In genomic region chr1:226722240-226722900, GRCh38 we compare ENCODE assay signal across 12 cellular contexts. TPM values are rescaled to one million over a fixed set of nuclear protein-coding genes. Genes with fewer than 3 reads are reported as not detected.
DNase-seq lines count a peak whose midpoint lies in the region; ATAC-seq and TF ChIP-seq lines count a peak whose summit lies in the region.
"Had no signal": no experiment of that assay in that cellular context is flagged by ENCODE, and none has a peak within 500 bp of the region (broad histone marks: within the 10 kb centered on the region; RNA-seq: fewer than 3 reads in every experiment).

No MANE protein-coding gene starts in this region.

- no peaks in the 10 kb centered on the region for H3K79me1 ChIP-seq in H9 (ENCODE audit: insufficient read depth, low read depth, low read length, poor library complexity, severe bottlenecking)

- no peak overlapping the region for H2BK120ac ChIP-seq in H9 (ENCODE audit: low read depth, low read length, poor library complexity, severe bottlenecking)

- H3K4ac ChIP-seq in H9 (ENCODE audit: low read depth, low read length): no peak overlapping the region

- H2AK5ac ChIP-seq in H9 (ENCODE audit: insufficient read length, low read length): no peak overlapping the region

- CTCF ChIA-PET in activated CD8-positive, alpha-beta T cell treated with anti-CD3 and anti-CD28 coated beads, Interleukin-2, amount 10 ng/mL, durations not matched to agents 7 days and 5 days (lab: Charles Lee): interaction anchor here (0.9 to 2.6 kb wide), 4 partner anchors 9 to 34 kb away, joined by 5 to 7 read pairs (median 6); no protein-coding TSS in a partner anchor
- CTCF ChIA-PET in HEK293T (lab: Yijun Ruan, JAX): interaction anchor here (0.5 to 1.4 kb wide), 4 partner anchors 11 to 58 kb away, joined by 3 to 5 read pairs (median 4); no protein-coding TSS in a partner anchor

- no peaks in the 10 kb centered on the region for H3K27me3 ChIP-seq in CD4-positive, CD25-positive, alpha-beta regulatory T cell (ENCODE audit: control insufficient read depth, insufficient read depth, low read length)
- H3K27me3 ChIP-seq in H9 (ENCODE audit: insufficient read depth, low read length): no peaks in the 10 kb centered on the region
- no peaks in the 10 kb centered on the region for H3K27me3 ChIP-seq in muscle layer of colon (ENCODE audit: control insufficient read depth in 1 of 2, insufficient read depth in 2 of 2, low read length in 2 of 2)

- H3K4me2 ChIP-seq in H9 (ENCODE audit: insufficient read depth, insufficient read length, low read length): no peak overlapping the region

- H3T11ph ChIP-seq in H9 (ENCODE audit: low read length): no peak overlapping the region

- H3K36me3 ChIP-seq in CD4-positive, CD25-positive, alpha-beta regulatory T cell (ENCODE audit: control insufficient read depth, insufficient read depth, low read length): peaks cover 51% of the 10 kb centered on the region
- peaks cover 35% of the 10 kb centered on the region for H3K36me3 ChIP-seq in muscle layer of colon (ENCODE audit: insufficient read depth, low read length)

- no peaks in the 10 kb centered on the region for H4K20me1 ChIP-seq in H9 (ENCODE audit: control insufficient read depth, insufficient read depth, insufficient read length)

- H3K14ac ChIP-seq in H9 (ENCODE audit: insufficient read depth, low read length): no peak overlapping the region

- POLR2A ChIA-PET in activated CD8-positive, alpha-beta T cell treated with anti-CD3 and anti-CD28 coated beads, Interleukin-2, amount 10 ng/mL, durations not matched to agents 7 days and 5 days (lab: Charles Lee): interaction anchor here (0.9 to 1.5 kb wide), 3 partner anchors 9 to 19 kb away, joined by 3 to 6 read pairs (median 3); no protein-coding TSS in a partner anchor
- POLR2A ChIA-PET in HEK293T (lab: Yijun Ruan, JAX): interaction anchor here (1.1 to 1.9 kb wide), 3 partner anchors 11 to 20 kb away, joined by 3 to 7 read pairs (median 4); no protein-coding TSS in a partner anchor

- H3K56ac ChIP-seq in H9 (ENCODE audit: insufficient read length, low read depth, low read length): no peak overlapping the region

- TF ChIP-seq CTCF in H9 (conservative IDR thresholded peaks at IDR 0.05): no peak

- peaks cover 49% of the 10 kb centered on the region for H3K36me3 Mint-ChIP-seq in CD4-positive, CD25-positive, alpha-beta regulatory T cell
- H3K36me3 Mint-ChIP-seq in H9 (ENCODE audit: insufficient read depth in 1 of 3, low read depth in 3 of 3): no peaks in the 10 kb centered on the region; a peak in 1 of 7 replicates
- peaks cover 72% of the 10 kb centered on the region for H3K36me3 Mint-ChIP-seq in activated CD8-positive, alpha-beta T cell treated with anti-CD3 and anti-CD28 coated beads, Interleukin-2, amount 10 ng/mL, durations not matched to agents 7 days and 5 days (ENCODE audit: low read depth)

- no peaks in the 10 kb centered on the region for H3K9me3 ChIP-seq in CD4-positive, CD25-positive, alpha-beta regulatory T cell (ENCODE audit: control insufficient read depth in 2 of 2, low read length in 2 of 2)
- no peaks in the 10 kb centered on the region for H3K9me3 ChIP-seq in H9 (ENCODE audit: control insufficient read depth, low read depth, low read length)
- H3K9me3 ChIP-seq in muscle layer of colon (ENCODE audit: low read length): no peaks in the 10 kb centered on the region

- H3K9me3 Mint-ChIP-seq in CD4-positive, CD25-positive, alpha-beta regulatory T cell: peaks cover 0 to 2% (median 0%) of the 10 kb centered on the region in 7 donors
- no peaks in the 10 kb centered on the region for H3K9me3 Mint-ChIP-seq in H9
- no peaks in the 10 kb centered on the region for H3K9me3 Mint-ChIP-seq in activated CD8-positive, alpha-beta T cell treated with anti-CD3 and anti-CD28 coated beads, Interleukin-2, amount 10 ng/mL, durations not matched to agents 7 days and 5 days (ENCODE audit: insufficient read depth)
- H3K9me3 Mint-ChIP-seq: neural crest cell had no signal

- no peak overlapping the region for H2BK5ac ChIP-seq in H9 (ENCODE audit: insufficient read length, low read length)

- H2BK20ac ChIP-seq in H9 (ENCODE audit: low read depth, low read length, poor library complexity, severe bottlenecking): no peak overlapping the region

- no peak overlapping the region for H3K18ac ChIP-seq in H9 (ENCODE audit: insufficient read length, low read depth, low read length)

- peaks cover 49 to 95% (median 69%) of the 10 kb centered on the region in 4 donors for H3K4me1 Mint-ChIP-seq in CD4-positive, CD25-positive, alpha-beta regulatory T cell
- peaks cover 43 to 44% of the 10 kb centered on the region in 2 experiments for H3K4me1 Mint-ChIP-seq in H9
- peaks cover 92% of the 10 kb centered on the region for H3K4me1 Mint-ChIP-seq in activated CD8-positive, alpha-beta T cell treated with anti-CD3 and anti-CD28 coated beads, Interleukin-2, amount 10 ng/mL, durations not matched to agents 7 days and 5 days (ENCODE audit: low read depth)

- no CpG with 5 or more reads among the region's 11 CpGs for WGBS in H9 (ENCODE audit: extremely low coverage, insufficient read length, low lambda C conversion rate)

- H2BK12ac ChIP-seq in H9 (ENCODE audit: insufficient read length, low read depth, low read length): no peak overlapping the region

- H3K4me3 ChIP-seq in CD4-positive, CD25-positive, alpha-beta regulatory T cell (ENCODE audit: low read depth, low read length): peak overlapping the region; percentile 92
- no peak overlapping the region for H3K4me3 ChIP-seq in muscle layer of colon (ENCODE audit: low read depth in 1 of 2, low read length in 2 of 2)

- H2BK15ac ChIP-seq in H9 (ENCODE audit: low read depth, low read length): no peak overlapping the region

- no peaks in the 10 kb centered on the region for H3K23me2 ChIP-seq in H9 (ENCODE audit: insufficient read length, low read depth, low read length, poor library complexity, severe bottlenecking)

- no peak overlapping the region for H3K23ac ChIP-seq in H9 (ENCODE audit: insufficient read length, low read depth, low read length)

- peaks cover 4% of the 10 kb centered on the region for H3K27me3 Mint-ChIP-seq in CD4-positive, CD25-positive, alpha-beta regulatory T cell
- no peaks in the 10 kb centered on the region; the same call in none of the 2 replicates for H3K27me3 Mint-ChIP-seq in H9 (ENCODE audit: low read depth)
- no peaks in the 10 kb centered on the region for H3K27me3 Mint-ChIP-seq in activated CD8-positive, alpha-beta T cell treated with anti-CD3 and anti-CD28 coated beads, Interleukin-2, amount 10 ng/mL, durations not matched to agents 7 days and 5 days (ENCODE audit: low read depth)

- H4K8ac ChIP-seq in H9 (replicated peaks; ENCODE audit: insufficient read length, low read depth, low read length): no peak overlapping the region

- no peak overlapping the region for H4K5ac ChIP-seq in H9 (ENCODE audit: insufficient read length, low read depth, low read length)

- no peak overlapping the region for H3K9ac ChIP-seq in H9 (ENCODE audit: extremely low read depth, insufficient read length, low read length)
- H3K9ac ChIP-seq in muscle layer of colon (ENCODE audit: low read length): no peak overlapping the region

- no peaks in the 10 kb centered on the region for H3K79me2 ChIP-seq in H9 (ENCODE audit: insufficient read depth, low read length)

- peaks cover 92% of the 10 kb centered on the region for H3K4me1 ChIP-seq in CD4-positive, CD25-positive, alpha-beta regulatory T cell (ENCODE audit: control insufficient read depth, insufficient read depth, low read length, poor library complexity, severe bottlenecking)
- H3K4me1 ChIP-seq in H9 (ENCODE audit: insufficient read depth, low read length) (peaks cover 24% of the 10 kb centered on the region; the same call in 1 of the 2 replicates), muscle layer of colon (ENCODE audit: insufficient read depth, low read length) (peaks cover 65% of the 10 kb centered on the region)

- peak overlapping the region; percentile 79 for H3K27ac ChIP-seq in CD4-positive, CD25-positive, alpha-beta regulatory T cell (ENCODE audit: insufficient read depth, low read length, poor library complexity, severe bottlenecking)
- H3K27ac ChIP-seq in H9 (ENCODE audit: insufficient read length, low read depth, low read length): no peak overlapping the region
- peak overlapping the region; percentile 51 for H3K27ac ChIP-seq in muscle layer of colon (ENCODE audit: low read depth, low read length)
- H3K27ac ChIP-seq: RWPE1 had no signal

- ATAC-seq in CD4-positive, CD25-positive, alpha-beta regulatory T cell (ENCODE audit: low read depth in 2 of 2): peak; percentile 2 to 19
- ATAC-seq in activated CD8-positive, alpha-beta T cell treated with anti-CD3 and anti-CD28 coated beads, Interleukin-2, amount 10 ng/mL, durations not matched to agents 7 days and 5 days: peak; percentile 9

- DNase-seq in CD4-positive, CD25-positive, alpha-beta regulatory T cell: no peak
- no peak for DNase-seq in H9
- DNase-seq in activated CD8-positive, alpha-beta T cell treated with anti-CD3 and anti-CD28 coated beads, Interleukin-2, amount 10 ng/mL, durations not matched to agents 7 days and 5 days: no peak
- DNase-seq in RKO (ENCODE audit: low spot score): no peak
- no peak for DNase-seq in SIG-M5 treated with dmso at 0.1 percent for 504 hours (lab: John Stamatoyannopoulos, UW; ENCODE audit: unreplicated experiment)
- DNase-seq in HEK293T (ENCODE audit: extremely low spot score): no peak
- DNase-seq in COLO829 (ENCODE audit: low spot score): no peak
- DNase-seq: erythroblast, NCI-H187 treated with DMSO at 0.1 percent for 48 hours had no signal

- peak overlapping the region; percentile 80 to 98 (median 83) for H3K27ac Mint-ChIP-seq in CD4-positive, CD25-positive, alpha-beta regulatory T cell
- peak overlapping the region in 1 of 3 experiments; percentile 31; a peak in 1 of 7 replicates for H3K27ac Mint-ChIP-seq in H9
- H3K27ac Mint-ChIP-seq in activated CD8-positive, alpha-beta T cell treated with anti-CD3 and anti-CD28 coated beads, Interleukin-2, amount 10 ng/mL, durations not matched to agents 7 days and 5 days: peak overlapping the region; percentile 83

- H4K91ac ChIP-seq in H9 (ENCODE audit: insufficient read length, low read depth, low read length): peak overlapping the region; percentile 4

- H3K4me3 Mint-ChIP-seq in CD4-positive, CD25-positive, alpha-beta regulatory T cell: peak overlapping the region; percentile 76 to 100 (median 85)
- H3K4me3 Mint-ChIP-seq in H9: no peak overlapping the region
- peak overlapping the region; percentile 44 for H3K4me3 Mint-ChIP-seq in activated CD8-positive, alpha-beta T cell treated with anti-CD3 and anti-CD28 coated beads, Interleukin-2, amount 10 ng/mL, durations not matched to agents 7 days and 5 days
- H3K4me3 Mint-ChIP-seq: neural crest cell had no signal

- H2AFZ ChIP-seq in H9 (ENCODE audit: low read length): no peak overlapping the region

TF ChIP-seq in HEK293T, 16 proteins besides CTCF, POLR2A, EP300 and RAD21 (continues in another document):
- TF ChIP-seq ZNF384 (IDR thresholded peaks at IDR 0.05) (no peak), LEF1 (IDR thresholded peaks at IDR 0.05; ENCODE audit: borderline replicate concordance) (no peak), SUZ12 (IDR thresholded peaks at IDR 0.05) (no peak), FOXK2 (IDR thresholded peaks at IDR 0.05) (no peak), SP1 (IDR thresholded peaks at IDR 0.05) (no peak)

RNA-seq across cellular contexts. Expression of gene ITPKB, which starts 16.7 kb away (rescaled TPM):
- total RNA-seq in CD4-positive, CD25-positive, alpha-beta regulatory T cell: 216 TPM
- 10 to 100 TPM; 38.5 to 60.2 (median 44.8) TPM for polyA plus RNA-seq in CD4-positive, CD25-positive, alpha-beta regulatory T cell
- 3.8 and 4.0 TPM in 2 replicates for total RNA-seq in H9 (2021)
- 10 to 100 TPM; 47.0 to 47.4 TPM for total RNA-seq in activated CD8-positive, alpha-beta T cell treated with anti-CD3 and anti-CD28 coated beads, Interleukin-2, amount 10 ng/mL, durations not matched to agents 7 days and 5 days

Comparison
In these comparisons a context has a peak if more than half of its experiments do, and no peak if none do; other contexts are left out.
1. H3K4me3 Mint-ChIP-seq: peak in CD4-positive, CD25-positive, alpha-beta regulatory T cell (4 of 4) and activated CD8-positive, alpha-beta T cell treated with anti-CD3 and anti-CD28 coated beads, Interleukin-2, amount 10 ng/mL, durations not matched to agents 7 days and 5 days (single experiment); none in H9 (0 of 2).